19 cellular contexts compared by ENCODE assay signal in the genomic region with DNA sequence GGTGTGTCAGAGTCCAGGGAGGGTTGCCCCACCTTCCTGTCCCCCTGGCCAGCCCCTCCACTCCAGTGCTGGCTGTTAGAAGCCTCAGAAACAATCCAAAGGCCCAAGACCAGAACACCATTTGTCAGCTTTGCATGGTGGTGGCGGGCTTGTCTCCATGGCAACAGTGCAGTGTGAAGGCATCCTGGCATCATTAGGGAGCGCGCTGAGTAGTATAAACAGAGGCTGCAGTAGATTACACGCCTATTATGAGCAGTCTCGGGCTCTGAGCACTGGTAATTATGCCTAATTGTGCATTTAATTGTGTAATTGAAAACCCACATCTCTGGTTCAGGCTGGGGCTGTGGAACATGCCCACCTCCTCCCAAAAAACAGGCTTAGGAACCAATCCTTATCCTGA. TPM values are rescaled to one million over a fixed set of nuclear protein-coding genes. Genes with fewer than 3 reads are reported as not detected.
DNase-seq lines count a peak whose midpoint lies in the region; TF ChIP-seq lines count a peak whose summit lies in the region.
"Had no signal": no experiment of that assay in that cellular context is flagged by ENCODE, and none has a peak within 500 bp of the region (broad histone marks: within the 10 kb centered on the region; RNA-seq: fewer than 3 reads in every experiment).

No MANE protein-coding gene starts in this region.

- no peak overlapping the region for H3K4me2 ChIP-seq in neural progenitor cell
- H3K4me2 ChIP-seq: BLaER1 had no signal

- no peak overlapping the region for H3K9ac ChIP-seq in neural progenitor cell
- H3K9ac ChIP-seq: BLaER1 had no signal

- no peak for TF ChIP-seq CTCF in neural progenitor cell (IDR thresholded peaks at IDR 0.05)

- H3K27ac ChIP-seq in caudate nucleus (ENCODE audit: low read depth, low read length) (no peak overlapping the region), neural progenitor cell (no peak overlapping the region)
- H3K27ac ChIP-seq: BLaER1 had no signal

- H3K36me3 Mint-ChIP-seq in neural progenitor cell, result no peaks in the 10 kb centered on the region
- H3K36me3 Mint-ChIP-seq: activated CD8-positive, alpha-beta memory T cell treated with anti-CD3 and anti-CD28 coated beads, Interleukin-2, amount 10 ng/mL, durations not matched to agents 7 days and 5 days; naive thymus-derived CD4-positive, alpha-beta T cell had no signal

- no peaks in the 10 kb centered on the region for H3K36me3 ChIP-seq in neural progenitor cell
- H3K36me3 ChIP-seq: BLaER1 had no signal

- no peaks in the 10 kb centered on the region for H3K79me2 ChIP-seq in neural progenitor cell (ENCODE audit: low read depth)

- H3K9me3 ChIP-seq in neural progenitor cell (ENCODE audit: low read depth), result no peaks in the 10 kb centered on the region
- H3K9me3 ChIP-seq: BLaER1 had no signal

- H3K4me3 ChIP-seq in neural progenitor cell, result no peak overlapping the region
- H3K4me3 ChIP-seq: BLaER1 had no signal

- no peak overlapping the region for H2AFZ ChIP-seq in neural progenitor cell (replicated peaks)

- peaks cover 9% of the 10 kb centered on the region for H4K20me1 ChIP-seq in neural progenitor cell (ENCODE audit: low read depth)
- H4K20me1 ChIP-seq: BLaER1 had no signal

- no peak overlapping the region for H3K27ac Mint-ChIP-seq in neural progenitor cell
- H3K27ac Mint-ChIP-seq: activated CD8-positive, alpha-beta memory T cell treated with anti-CD3 and anti-CD28 coated beads, Interleukin-2, amount 10 ng/mL, durations not matched to agents 7 days and 5 days; activated naive CD4-positive, alpha-beta T cell treated with anti-CD3 and anti-CD28 coated beads for 36 hours; naive thymus-derived CD4-positive, alpha-beta T cell had no signal

- H3K4me3 Mint-ChIP-seq in neural progenitor cell, result peak overlapping the region; percentile 52
- H3K4me3 Mint-ChIP-seq: activated CD8-positive, alpha-beta memory T cell treated with anti-CD3 and anti-CD28 coated beads, Interleukin-2, amount 10 ng/mL, durations not matched to agents 7 days and 5 days; activated naive CD4-positive, alpha-beta T cell treated with anti-CD3 and anti-CD28 coated beads for 36 hours; naive thymus-derived CD4-positive, alpha-beta T cell had no signal

- no peaks in the 10 kb centered on the region for H3K27me3 ChIP-seq in neural progenitor cell
- H3K27me3 ChIP-seq: BLaER1 had no signal

- peaks cover 9% of the 10 kb centered on the region for H3K4me1 ChIP-seq in neural progenitor cell
- H3K4me1 ChIP-seq: BLaER1 had no signal

- H3F3A ChIP-seq in neural progenitor cell (ENCODE audit: low read depth), result peaks cover 9% of the 10 kb centered on the region

- peaks cover 42% of the 10 kb centered on the region for H3K4me1 Mint-ChIP-seq in neural progenitor cell
- H3K4me1 Mint-ChIP-seq: activated CD8-positive, alpha-beta memory T cell treated with anti-CD3 and anti-CD28 coated beads, Interleukin-2, amount 10 ng/mL, durations not matched to agents 7 days and 5 days; naive thymus-derived CD4-positive, alpha-beta T cell had no signal

- H3K27me3 Mint-ChIP-seq in neural progenitor cell (ENCODE audit: insufficient read depth, low read depth), result peaks cover 3% of the 10 kb centered on the region
- H3K27me3 Mint-ChIP-seq: activated CD8-positive, alpha-beta memory T cell treated with anti-CD3 and anti-CD28 coated beads, Interleukin-2, amount 10 ng/mL, durations not matched to agents 7 days and 5 days had no signal

- H3K9me3 Mint-ChIP-seq in neural progenitor cell, result no peaks in the 10 kb centered on the region
- H3K9me3 Mint-ChIP-seq: activated naive CD4-positive, alpha-beta T cell treated with anti-CD3 and anti-CD28 coated beads for 36 hours; naive thymus-derived CD4-positive, alpha-beta T cell had no signal

- DNase-seq in ELF-1 (ENCODE audit: low read depth, low spot score) (peak; percentile 66), NCI-H2227 (lab: John Stamatoyannopoulos, UW; ENCODE audit: unreplicated experiment) (peak; percentile 88), caudate nucleus (lab: John Stamatoyannopoulos, UW) (peak in 37 of 61 donors; percentile 6 to 82 (median 31)), neural progenitor cell (ENCODE audit: low spot score) (peak; percentile 78), kidney tubule cell (ENCODE audit: low spot score) (no peak), CD1c-positive myeloid dendritic cell (ENCODE audit: extremely low spot score) (no peak), SIG-M5 treated with dmso at 0.1 percent for 504 hours (lab: John Stamatoyannopoulos, UW; ENCODE audit: unreplicated experiment) (no peak)
- DNase-seq in activated T-cell treated with anti-CD3 and anti-CD28 coated beads, Interleukin-2, amount 50 U/mL, for 48 hours, result no peak
- DNase-seq: activated CD8-positive, alpha-beta memory T cell treated with anti-CD3 and anti-CD28 coated beads, Interleukin-2, amount 10 ng/mL, durations not matched to agents 7 days and 5 days; activated naive CD4-positive, alpha-beta T cell treated with anti-CD3 and anti-CD28 coated beads for 36 hours; erythroblast; GOT3; IMR-90; left ventricle myocardium superior; naive thymus-derived CD4-positive, alpha-beta T cell; NCI-H1930; OCI-M1; stimulated activated naive CD4-positive, alpha-beta T cell treated with Interleukin-2 at 50 U/mL for 16 hours had no signal

RNA-seq across cellular contexts. Expression of gene NKAIN1, which starts 11.8 kb away (rescaled TPM):
- 14.5 and 24.0 TPM in 2 replicates for total RNA-seq in neural progenitor cell (ENCODE audit: low replicate concordance)
- total RNA-seq: activated naive CD4-positive, alpha-beta T cell treated with anti-CD3 and anti-CD28 coated beads for 36 hours; left ventricle myocardium superior; naive thymus-derived CD4-positive, alpha-beta T cell had no signal

Comparison
In these comparisons a context has a peak if more than half of its experiments do, and no peak if none do; other contexts are left out.
1. DNase-seq: peak in ELF-1 (single experiment), NCI-H2227 (single experiment), caudate nucleus (37 of 61) and neural progenitor cell (single experiment); none in kidney tubule cell (single experiment), CD1c-positive myeloid dendritic cell (single experiment), activated T-cell treated with anti-CD3 and anti-CD28 coated beads, Interleukin-2, amount 50 U/mL, for 48 hours (0 of 2) and SIG-M5 treated with dmso at 0.1 percent for 504 hours (single experiment).